8 cellular contexts compared by ENCODE assay signal in the genomic region with DNA sequence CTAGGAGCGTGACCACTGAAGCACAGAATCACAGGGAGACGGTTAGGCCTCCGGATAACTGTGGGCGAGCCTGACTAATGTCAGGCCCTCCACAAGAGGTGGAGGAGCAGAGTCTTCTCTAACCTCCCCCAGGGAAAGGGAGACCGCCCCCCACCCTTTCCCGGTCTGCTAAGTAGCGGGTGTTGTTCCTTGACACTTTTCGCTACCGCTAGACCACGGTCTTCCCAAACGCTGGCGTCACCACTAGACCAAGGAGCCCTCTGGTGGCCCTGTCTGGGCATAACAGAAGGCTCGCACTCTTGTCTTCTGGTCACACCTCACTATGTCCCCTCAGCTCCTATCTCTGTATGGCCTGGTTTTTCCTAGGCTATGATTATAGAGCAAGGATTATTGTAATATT. TPM values are rescaled to one million over a fixed set of nuclear protein-coding genes. Genes with fewer than 3 reads are reported as not detected.
A peak's percentile ranks its signal among the peaks of the same experiment; 100 is the strongest.
DNase-seq lines count a peak whose midpoint lies in the region; ATAC-seq and TF ChIP-seq lines count a peak whose summit lies in the region.
"Not testable (repeated sequence)": the region's sequence is repeated elsewhere in the genome, so short reads cannot be mapped to it uniquely, and the experiment has no call there.

No MANE protein-coding gene starts in this region.

- POLR2A ChIA-PET in PC-3 (lab: Charles Lee; ENCODE audit: unreplicated experiment), result not testable (repeated sequence)

- H3K79me2 ChIP-seq in DND-41 (ENCODE audit: insufficient read depth, low read length) (peaks cover 53% of the 10 kb centered on the region), PC-3 (ENCODE audit: low read length) (peaks cover 24% of the 10 kb centered on the region)

- peaks cover 92% of the 10 kb centered on the region for H3K36me3 ChIP-seq in DND-41 (ENCODE audit: insufficient read depth, low read length)
- peaks cover 81% of the 10 kb centered on the region for H3K36me3 ChIP-seq in PC-3 (ENCODE audit: low read depth, low read length)
- peaks cover 80% of the 10 kb centered on the region for H3K36me3 ChIP-seq in lower lobe of right lung
- H3K36me3 ChIP-seq in psoas muscle (ENCODE audit: insufficient read depth in 1 of 2, low read depth in 1 of 2), result peaks cover 19 to 84% of the 10 kb centered on the region in 2 donors
- peaks cover 66% of the 10 kb centered on the region for H3K36me3 ChIP-seq in upper lobe of right lung

- DNase-seq in DND-41 (peak; percentile 35), dermis blood vessel endothelial cell (peak; percentile 51), head of caudate nucleus (peak in 41 of 42 donors; percentile 28 to 82 (median 59)), psoas muscle (peak in 1 of 2 donors; percentile 25)
- DNase-seq in PC-3, lower lobe of right lung, upper lobe of right lung: not testable (repeated sequence)
- DNase-seq in activated effector memory CD4-positive, alpha-beta T cell treated with anti-CD3 and anti-CD28 coated beads, Interleukin-2, amount 50 U/mL, for 16 hours, result peak; percentile 67

- ATAC-seq in DND-41 (ENCODE audit: insufficient read depth, low read depth); PC-3; lower lobe of right lung; psoas muscle; upper lobe of right lung: not testable (repeated sequence)

- H3K4me1 ChIP-seq in DND-41 (ENCODE audit: insufficient read depth, low read length) (peaks cover 20% of the 10 kb centered on the region), lower lobe of right lung (peaks cover 12% of the 10 kb centered on the region), upper lobe of right lung (peaks cover 15% of the 10 kb centered on the region)
- not testable (repeated sequence) for H3K4me1 ChIP-seq in PC-3 (ENCODE audit: insufficient read depth, low read length); psoas muscle

- WGBS in psoas muscle, 3 donors, result 48 to 49% (median 48%) methylated on average over 12 to 13 of the region's 13 CpGs

- intact Hi-C loops in PC-3 (cut with micrococcal nuclease); head of caudate nucleus (cut with DNase I); lower lobe of right lung (cut with DNase I); psoas muscle (cut with DNase I); upper lobe of right lung (cut with DNase I): not testable (repeated sequence)

- H3K4me3 ChIP-seq in DND-41 (ENCODE audit: low read depth in 1 of 2, low read length in 2 of 2); PC-3 (ENCODE audit: low read length); lower lobe of right lung; psoas muscle; upper lobe of right lung: not testable (repeated sequence)

- peaks cover 41% of the 10 kb centered on the region for H4K20me1 ChIP-seq in DND-41 (ENCODE audit: insufficient read depth, low read length)
- not testable (repeated sequence) for H4K20me1 ChIP-seq in PC-3 (ENCODE audit: low read length)

- not testable (repeated sequence) for H3K9me2 ChIP-seq in PC-3 (replicated peaks; ENCODE audit: low read length)

- not testable (repeated sequence) for H2AFZ ChIP-seq in DND-41 (ENCODE audit: low read depth, low read length); PC-3 (ENCODE audit: low read length)

- H3K9me3 ChIP-seq in DND-41 (ENCODE audit: insufficient read depth, low read length, severe bottlenecking); PC-3 (ENCODE audit: low read length); lower lobe of right lung; psoas muscle; upper lobe of right lung: not testable (repeated sequence)

- not testable (repeated sequence) for H3K9ac ChIP-seq in DND-41 (ENCODE audit: low read depth, low read length); PC-3 (ENCODE audit: low read length)

- CTCF ChIA-PET in PC-3 (lab: Charles Lee), result not testable (repeated sequence)

- not testable (repeated sequence) for H3K4me2 ChIP-seq in DND-41 (ENCODE audit: insufficient read depth, low read length); PC-3 (ENCODE audit: low read length)

- not testable (repeated sequence) for H3K27ac ChIP-seq in DND-41 (ENCODE audit: low read length); PC-3 (ENCODE audit: low read length); lower lobe of right lung; psoas muscle; upper lobe of right lung

- TF ChIP-seq CTCF in DND-41 (IDR thresholded peaks at IDR 0.05; ENCODE audit: borderline replicate concordance, extremely low read depth, low read length, poor library complexity, severe bottlenecking), result peak; percentile 39
- TF ChIP-seq CTCF in PC-3 (conservative IDR thresholded peaks at IDR 0.05; ENCODE audit: low read depth, low read length), result peak; percentile 28; the same call in 1 of the 2 replicates
- TF ChIP-seq CTCF in lower lobe of right lung (IDR thresholded peaks at IDR 0.05), result peak; percentile 47
- peak; percentile 37 for TF ChIP-seq CTCF in psoas muscle (IDR thresholded peaks at IDR 0.05)
- peak; percentile 49 for TF ChIP-seq CTCF in upper lobe of right lung (IDR thresholded peaks at IDR 0.05)

- not testable (repeated sequence) for H3F3A ChIP-seq in PC-3 (ENCODE audit: low read length, unreplicated experiment)

- BruUV-seq in PC-3 (replicated peaks; lab: Mats Ljungman, UMichigan), result not testable (repeated sequence)

- not testable (repeated sequence) for H3K27me3 ChIP-seq in DND-41 (ENCODE audit: insufficient read depth, low read length, poor library complexity); PC-3 (ENCODE audit: low read length); lower lobe of right lung (ENCODE audit: low read depth); psoas muscle (ENCODE audit: insufficient read depth in 3 of 3, low read length in 2 of 3); upper lobe of right lung

RNA-seq across cellular contexts. Expression of gene ERVK3-1, which starts 5.5 kb away (rescaled TPM):
- 104 and 116 TPM in 2 replicates for total RNA-seq in PC-3 (2014; rRNA removed)
- total RNA-seq in dermis blood vessel endothelial cell, result 24.1 and 31.8 TPM in 2 replicates
- total RNA-seq in lower lobe of right lung, result 31.6 TPM
- 10 to 100 TPM; 13.9 to 33.3 (median 16.4) TPM for total RNA-seq in psoas muscle
- polyA plus RNA-seq in psoas muscle, result 10 to 100 TPM; 29.5 to 81.0 (median 77.4) TPM
- total RNA-seq in upper lobe of right lung, result 34.8 TPM

RNA-seq across cellular contexts. Expression of gene ZSCAN22, which starts 16.1 kb away (rescaled TPM):
- total RNA-seq in PC-3 (2014; rRNA removed) (4.0 and 4.3 TPM in 2 replicates), dermis blood vessel endothelial cell (3.4 and 3.7 TPM in 2 replicates), lower lobe of right lung (3.6 TPM), psoas muscle (1 to 10 TPM; 2.0 to 3.1 (median 2.4) TPM), upper lobe of right lung (4.0 TPM)
- polyA plus RNA-seq in psoas muscle, result 1 to 10 TPM; 1.1 to 1.8 (median 1.8) TPM

RNA-seq across cellular contexts. Expression of gene ZNF8, which starts 31.9 kb away (rescaled TPM):
- total RNA-seq in PC-3 (2014; rRNA removed), result 7.3 and 7.9 TPM in 2 replicates
- 5.6 and 6.1 TPM in 2 replicates for total RNA-seq in dermis blood vessel endothelial cell
- 5.4 TPM for total RNA-seq in lower lobe of right lung
- 1 to 10 TPM; 1.5 to 2.5 (median 2.0) TPM for total RNA-seq in psoas muscle
- 1 to 10 TPM in 1 of 3 donors, under 1 TPM in 2; 0.35 to 1.3 (median 0.86) TPM for polyA plus RNA-seq in psoas muscle
- 6.0 TPM for total RNA-seq in upper lobe of right lung

RNA-seq across cellular contexts. Expression of gene A1BG, which starts 42.6 kb away (rescaled TPM):
- total RNA-seq in PC-3 (2014; rRNA removed) (0.92 and 1.9 TPM in 2 replicates), dermis blood vessel endothelial cell (0.37 and 12.4 TPM in 2 replicates), lower lobe of right lung (14.0 TPM), psoas muscle (1 to 10 TPM; 1.6 to 5.4 (median 3.8) TPM), upper lobe of right lung (12.7 TPM)
- polyA plus RNA-seq in psoas muscle, result 10 to 100 TPM in 2 of 3 donors, 1 to 10 TPM in 1; 5.2 to 12.0 (median 10.0) TPM

RNA-seq across cellular contexts. Expression of gene ZNF497, which starts 51.9 kb away (rescaled TPM):
- total RNA-seq in PC-3 (2014; rRNA removed) (2.2 and 4.0 TPM in 2 replicates), dermis blood vessel endothelial cell (1.3 and 2.9 TPM in 2 replicates), lower lobe of right lung (2.5 TPM), psoas muscle (under 1 TPM; 0.08 to 0.30 (median 0.18) TPM), upper lobe of right lung (1.4 TPM)
- polyA plus RNA-seq in psoas muscle, result under 1 TPM; 0.13 to 0.43 (median 0.30) TPM
